In the genomic region with DNA sequence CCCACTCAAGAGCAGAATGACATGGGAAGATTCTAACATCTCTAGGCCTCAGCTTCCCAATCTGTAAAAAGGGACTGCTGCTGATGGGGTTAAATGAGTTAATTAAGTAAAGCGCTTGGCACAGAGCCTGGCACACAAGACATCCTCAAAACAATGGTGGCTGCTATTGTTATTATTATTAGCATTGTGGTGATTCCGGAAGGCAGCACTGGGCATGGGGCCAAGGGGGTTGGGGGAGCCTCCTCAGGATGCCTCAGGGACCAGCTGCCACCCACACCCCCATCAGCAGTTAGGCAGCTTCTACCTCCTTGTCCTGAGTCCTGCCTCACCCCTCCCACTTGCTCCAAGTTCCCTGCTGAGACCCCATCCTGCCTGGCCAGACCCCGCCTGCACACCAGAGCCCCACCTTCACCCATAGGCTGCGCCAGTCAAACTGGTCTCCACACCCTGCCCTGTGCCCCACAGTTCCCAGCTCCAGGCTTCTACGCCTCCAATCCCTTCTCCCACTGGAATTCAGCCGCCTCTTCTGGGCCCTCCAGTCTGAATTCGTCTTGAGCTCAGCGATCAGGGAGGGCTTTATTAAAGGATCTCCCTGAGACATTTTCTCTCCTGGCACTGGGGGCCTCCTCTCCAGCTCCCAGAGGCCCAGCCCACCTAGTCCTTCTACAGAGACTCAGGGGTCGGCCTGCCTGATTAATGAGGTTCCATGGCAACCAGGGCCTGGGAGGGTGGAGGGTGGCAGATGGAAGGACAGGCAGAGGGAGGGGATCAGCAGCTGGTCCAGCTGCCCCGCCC, we compare ENCODE assay signal across 9 cellular contexts. TPM values are rescaled to one million over a fixed set of nuclear protein-coding genes. Genes with fewer than 3 reads are reported as not detected.
DNase-seq lines count a peak whose midpoint lies in the region; ATAC-seq and TF ChIP-seq lines count a peak whose summit lies in the region.
"Had no signal": no experiment of that assay in that cellular context is flagged by ENCODE, and none has a peak within 500 bp of the region (broad histone marks: within the 10 kb centered on the region; RNA-seq: fewer than 3 reads in every experiment).

No MANE protein-coding gene starts in this region.

- H4K20me1 ChIP-seq in PC-3 (ENCODE audit: low read length), result peaks cover 27% of the 10 kb centered on the region

- TF ChIP-seq EP300 in stomach (IDR thresholded peaks at IDR 0.05), result no peak

- H3K36me3 Mint-ChIP-seq in activated naive CD4-positive, alpha-beta T cell treated with anti-CD3 and anti-CD28 coated beads, Interleukin-2, amount 50 U/mL, for 24 hours, result no peaks in the 10 kb centered on the region

- TF ChIP-seq POLR2A in esophagus squamous epithelium (IDR thresholded peaks at IDR 0.05), result no peak
- no peak for TF ChIP-seq POLR2A in stomach (IDR thresholded peaks at IDR 0.05)

- H3K36me3 ChIP-seq in PC-3 (ENCODE audit: low read depth, low read length) (no peaks in the 10 kb centered on the region; the same call in 1 of the 2 replicates), esophagus squamous epithelium (no peaks in the 10 kb centered on the region), stomach (peaks cover 0 to 4% (median 0%) of the 10 kb centered on the region in 4 donors)

- ATAC-seq in PC-3 (no peak), HG03045 (IDR thresholded peaks at IDR 0.05; ENCODE audit: unreplicated experiment) (no peak), GM19324 (IDR thresholded peaks at IDR 0.05; ENCODE audit: low FRiP score, unreplicated experiment) (no peak)

- no peaks in the 10 kb centered on the region for H3K27me3 Mint-ChIP-seq in activated naive CD4-positive, alpha-beta T cell treated with anti-CD3 and anti-CD28 coated beads, Interleukin-2, amount 50 U/mL, for 24 hours

- no peaks in the 10 kb centered on the region for H3F3A ChIP-seq in PC-3 (ENCODE audit: low read length, unreplicated experiment)

- H2AFZ ChIP-seq in PC-3 (ENCODE audit: low read length), result peak overlapping the region; percentile 62; the same call in 1 of the 2 replicates

- no peaks in the 10 kb centered on the region for H3K9me2 ChIP-seq in PC-3 (replicated peaks; ENCODE audit: low read length)

- H3K79me2 ChIP-seq in PC-3 (ENCODE audit: low read length), result peaks cover 43% of the 10 kb centered on the region

- H3K27ac Mint-ChIP-seq in activated naive CD4-positive, alpha-beta T cell treated with anti-CD3 and anti-CD28 coated beads, Interleukin-2, amount 50 U/mL, for 24 hours, result peak overlapping the region; percentile 35

- H3K4me1 ChIP-seq in PC-3 (ENCODE audit: insufficient read depth, low read length), result peaks cover 18% of the 10 kb centered on the region
- H3K4me1 ChIP-seq in esophagus squamous epithelium, result peaks cover 15 to 28% (median 17%) of the 10 kb centered on the region in 3 donors
- H3K4me1 ChIP-seq in stomach, result peaks cover 12 to 33% (median 23%) of the 10 kb centered on the region in 4 donors

- WGBS in esophagus squamous epithelium, 2 donors, result 41 to 44% methylated on average over 7 of the region's 10 CpGs
- WGBS in stomach, 5 donors, result 25 to 43% (median 35%) methylated on average over 8 to 10 of the region's 10 CpGs

- peak overlapping the region; percentile 84 for H3K4me3 Mint-ChIP-seq in activated naive CD4-positive, alpha-beta T cell treated with anti-CD3 and anti-CD28 coated beads, Interleukin-2, amount 50 U/mL, for 24 hours

- H3K9me3 Mint-ChIP-seq in activated naive CD4-positive, alpha-beta T cell treated with anti-CD3 and anti-CD28 coated beads, Interleukin-2, amount 50 U/mL, for 24 hours, result no peaks in the 10 kb centered on the region

- DNase-seq in activated naive CD4-positive, alpha-beta T cell treated with anti-CD3 and anti-CD28 coated beads, Interleukin-2, amount 50 U/mL, for 16 hours, result no peak
- DNase-seq in PC-3 (no peak), esophagus squamous epithelium (lab: John Stamatoyannopoulos, UW) (no peak), stomach (no peak), AG08396 (ENCODE audit: low spot score) (no peak)

- peak overlapping the region; percentile 95 for H3K4me2 ChIP-seq in PC-3 (ENCODE audit: low read length)

- peak overlapping the region; percentile 80 for H3K9ac ChIP-seq in PC-3 (ENCODE audit: low read length)

- H3K4me3 ChIP-seq in PC-3 (ENCODE audit: low read length), result peak overlapping the region; percentile 82
- peak overlapping the region; percentile 38 to 70 (median 52) for H3K4me3 ChIP-seq in esophagus squamous epithelium
- H3K4me3 ChIP-seq in stomach, result peak overlapping the region in 3 of 4 donors; percentile 48 to 57 (median 48)

- peaks cover 45% of the 10 kb centered on the region for H3K4me1 Mint-ChIP-seq in activated naive CD4-positive, alpha-beta T cell treated with anti-CD3 and anti-CD28 coated beads, Interleukin-2, amount 50 U/mL, for 24 hours

- H3K9me3 ChIP-seq in PC-3 (ENCODE audit: low read length) (no peaks in the 10 kb centered on the region), esophagus squamous epithelium (no peaks in the 10 kb centered on the region), stomach (no peaks in the 10 kb centered on the region)

- POLR2A ChIA-PET in PC-3 (lab: Charles Lee; ENCODE audit: unreplicated experiment), result interaction anchor here (0.6 kb wide), 1 partner anchor 109 kb away, joined by 3 read pairs; no protein-coding TSS in a partner anchor

- H3K27ac ChIP-seq in PC-3 (ENCODE audit: low read length), result no peak overlapping the region
- peak overlapping the region; percentile 76 to 90 (median 83) for H3K27ac ChIP-seq in esophagus squamous epithelium
- peak overlapping the region in 4 of 5 donors; percentile 41 to 84 (median 66) for H3K27ac ChIP-seq in stomach

- CTCF ChIA-PET in PC-3 (lab: Charles Lee), result no interaction called here

- no TSS peak for BruUV-seq in PC-3 (replicated peaks; lab: Mats Ljungman, UMichigan)

- TF ChIP-seq CTCF in PC-3 (conservative IDR thresholded peaks at IDR 0.05; ENCODE audit: low read depth, low read length) (no peak), esophagus squamous epithelium (IDR thresholded peaks at IDR 0.05) (no peak), stomach (IDR thresholded peaks at IDR 0.05) (no peak)

- intact Hi-C loops in PC-3 (cut with micrococcal nuclease), result loop anchor here (10.0 kb wide), 1 partner anchor 100 kb away; no protein-coding TSS in a partner anchor
- intact Hi-C loops in esophagus squamous epithelium (cut with DNase I), result no loop called here
- intact Hi-C loops in stomach (cut with DNase I; ENCODE audit: low total_unique reads), result no loop called here

- H3K27me3 ChIP-seq in PC-3 (ENCODE audit: low read length) (no peaks in the 10 kb centered on the region), esophagus squamous epithelium (no peaks in the 10 kb centered on the region), stomach (no peaks in the 10 kb centered on the region)

RNA-seq across cellular contexts. Expression of gene E2F1, which starts 1.5 kb away (rescaled TPM):
- total RNA-seq in PC-3 (2014; rRNA removed), result 63.7 and 72.2 TPM in 2 replicates
- total RNA-seq in esophagus squamous epithelium, result 1 to 10 TPM; 2.1 to 4.8 (median 3.1) TPM
- 10 to 100 TPM in 2 of 5 donors, 1 to 10 TPM in 3; 2.3 to 24.9 (median 4.2) TPM for total RNA-seq in stomach
- 1 to 10 TPM; 2.3 to 8.1 (median 4.9) TPM for polyA plus RNA-seq in stomach

RNA-seq across cellular contexts. Expression of gene NECAB3, which starts 10.5 kb away (rescaled TPM):
- total RNA-seq in PC-3 (2014; rRNA removed) (41.2 and 43.5 TPM in 2 replicates), esophagus squamous epithelium (10 to 100 TPM; 12.6 to 25.9 (median 19.1) TPM), stomach (100 to 1,000 TPM in 3 of 5 donors, 10 to 100 TPM in 2; 28.1 to 335 (median 113) TPM)
- polyA plus RNA-seq in stomach, result 10 to 100 TPM; 31.4 to 60.0 (median 51.3) TPM

RNA-seq across cellular contexts. Expression of gene ACTL10, which starts 18.0 kb away (rescaled TPM):
- total RNA-seq in PC-3 (2014; rRNA removed) (1.6 and 2.8 TPM in 2 replicates), esophagus squamous epithelium (1 to 10 TPM; 1.8 to 4.4 (median 3.5) TPM), stomach (10 to 100 TPM in 1 of 5 donors, 1 to 10 TPM in 3, not detected in 1; 1.1 to 12.3 (median 1.3) TPM)
- polyA plus RNA-seq in stomach, result 1 to 10 TPM; 1.4 to 2.9 (median 2.4) TPM

RNA-seq across cellular contexts. Expression of gene C20orf144, which starts 22.6 kb away (rescaled TPM):
- total RNA-seq in PC-3 (2014; rRNA removed), result 0.17 TPM in 1 of 2 replicates, not detected in the other
- not detected for total RNA-seq in esophagus squamous epithelium
- total RNA-seq in stomach, result not detected
- polyA plus RNA-seq in stomach, result under 1 TPM in 2 of 3 donors, not detected in 1; 0.19 to 0.31 TPM
- total RNA-seq: skeletal muscle tissue had no signal

RNA-seq across cellular contexts. Expression of gene PXMP4, which starts 35.4 kb away (rescaled TPM):
- not detected in 2 replicates for total RNA-seq in PC-3 (2014; rRNA removed)
- total RNA-seq in esophagus squamous epithelium, result 10 to 100 TPM in 2 of 4 donors, 1 to 10 TPM in 2; 3.4 to 11.7 (median 7.6) TPM
- total RNA-seq in stomach, result 10 to 100 TPM in 2 of 5 donors, 1 to 10 TPM in 2, under 1 TPM in 1; 0.72 to 36.8 (median 6.1) TPM
- 1 to 10 TPM; 4.0 to 5.9 (median 5.4) TPM for polyA plus RNA-seq in stomach
